10 cellular contexts compared by ENCODE assay signal in genomic region chr16:600781-601180, GRCh38. TPM values are rescaled to one million over a fixed set of nuclear protein-coding genes. Genes with fewer than 3 reads are reported as not detected.
DNase-seq lines count a peak whose midpoint lies in the region; ATAC-seq and TF ChIP-seq lines count a peak whose summit lies in the region.
"Had no signal": no experiment of that assay in that cellular context is flagged by ENCODE, and none has a peak within 500 bp of the region (broad histone marks: within the 10 kb centered on the region; RNA-seq: fewer than 3 reads in every experiment).

No MANE protein-coding gene starts in this region.

- no peak overlapping the region for H3K27ac Mint-ChIP-seq in activated CD4-positive, alpha-beta memory T cell treated with anti-CD3 and anti-CD28 coated beads for 36 hours

- H3K27me3 Mint-ChIP-seq in activated CD4-positive, alpha-beta memory T cell treated with anti-CD3 and anti-CD28 coated beads for 36 hours = no peaks in the 10 kb centered on the region

- H3K4me1 Mint-ChIP-seq in activated CD4-positive, alpha-beta memory T cell treated with anti-CD3 and anti-CD28 coated beads for 36 hours (ENCODE audit: low read depth) = peaks cover 5% of the 10 kb centered on the region

- POLR2A ChIA-PET in activated CD4-positive, alpha-beta memory T cell treated with anti-CD3 and anti-CD28 coated beads for 36 hours (lab: Charles Lee) = no interaction called here

- intact Hi-C loops in activated CD4-positive, alpha-beta memory T cell treated with anti-CD3 and anti-CD28 coated beads for 36 hours (cut with micrococcal nuclease) = no loop called here

- TF ChIP-seq CTCF in AG10803 (conservative IDR thresholded peaks at IDR 0.05; ENCODE audit: low read length) (peak; percentile 25; the same call in 1 of the 2 replicates), GM12874 (IDR thresholded peaks at IDR 0.05; ENCODE audit: insufficient read depth, low read depth, low read length) (peak; percentile 32; the same call in 1 of the 2 replicates), fibroblast of pulmonary artery (IDR thresholded peaks at IDR 0.05; ENCODE audit: low read length, missing control alignments) (peak; percentile 33)

- no peak for DNase-seq in AG10803 (ENCODE audit: low read depth)
- peak; percentile 52 for DNase-seq in SK-MEL-5 (ENCODE audit: low read depth, low spot score)
- DNase-seq in fibroblast of pulmonary artery (ENCODE audit: low read depth) = peak; percentile 21
- no peak for DNase-seq in activated CD4-positive, alpha-beta memory T cell treated with anti-CD3 and anti-CD28 coated beads for 36 hours
- no peak for DNase-seq in activated naive CD4-positive, alpha-beta T cell (lab: John Stamatoyannopoulos, UW)
- DNase-seq: NCI-H526 had no signal

- in situ Hi-C loops in SK-MEL-5 (cut with HindIII; ENCODE audit: low pct_unique_long_range_greater_than_20kb, low sequenced_read_pairs) = no loop called here

- H3K4me3 ChIP-seq in AG10803 (ENCODE audit: low read length) (no peak overlapping the region), fibroblast of pulmonary artery (replicated peaks; ENCODE audit: low read depth, low read length) (no peak overlapping the region)

- H3K9me3 Mint-ChIP-seq in activated CD4-positive, alpha-beta memory T cell treated with anti-CD3 and anti-CD28 coated beads for 36 hours = no peaks in the 10 kb centered on the region

- ATAC-seq in HG02870 (IDR thresholded peaks at IDR 0.05; ENCODE audit: unreplicated experiment) (no peak), GM18520 (IDR thresholded peaks at IDR 0.05; ENCODE audit: unreplicated experiment) (no peak)
- ATAC-seq: activated CD4-positive, CD25-positive, alpha-beta regulatory T cell treated with anti-CD3 and anti-CD28 coated beads, Interleukin-2, amount 50 U/mL, for 24 hours had no signal

- peaks cover 11% of the 10 kb centered on the region for H3K36me3 Mint-ChIP-seq in activated CD4-positive, alpha-beta memory T cell treated with anti-CD3 and anti-CD28 coated beads for 36 hours

- CTCF ChIA-PET in activated CD4-positive, alpha-beta memory T cell treated with anti-CD3 and anti-CD28 coated beads for 36 hours (lab: Charles Lee) = interaction anchor here (0.6 to 1.6 kb wide), 3 partner anchors 9 to 816 kb away, joined by 4 to 8 read pairs (median 4); no protein-coding TSS in a partner anchor

- no peak overlapping the region for H3K4me3 Mint-ChIP-seq in activated CD4-positive, alpha-beta memory T cell treated with anti-CD3 and anti-CD28 coated beads for 36 hours

RNA-seq across cellular contexts. Expression of gene RAB40C, which starts 10.9 kb away (rescaled TPM):
- total RNA-seq in SK-MEL-5 (2014; rRNA removed; shearing (Covaris generic)) = 9.3 and 9.6 TPM in 2 replicates
- polyA plus RNA-seq in SK-MEL-5 (2015; cell fraction: cytosol; rRNA removed) = 14.3 and 16.5 TPM in 2 replicates
- 24.2 and 25.9 TPM in 2 replicates for polyA plus RNA-seq in SK-MEL-5 (2015; cell fraction: nucleus; rRNA removed)
- total RNA-seq in activated CD4-positive, alpha-beta memory T cell treated with anti-CD3 and anti-CD28 coated beads for 36 hours = 10 to 100 TPM; 10.1 to 10.6 TPM

RNA-seq across cellular contexts. Expression of gene WFIKKN1, which starts 30.0 kb away (rescaled TPM):
- total RNA-seq in SK-MEL-5 (2014; rRNA removed; shearing (Covaris generic)) = 0.05 TPM in 2 replicates
- 0.17 and 0.98 TPM in 2 replicates for polyA plus RNA-seq in SK-MEL-5 (2015; cell fraction: cytosol; rRNA removed)
- polyA plus RNA-seq in SK-MEL-5 (2015; cell fraction: nucleus; rRNA removed) = 0.35 and 0.38 TPM in 2 replicates
- under 1 TPM; 0.05 to 0.07 TPM for total RNA-seq in activated CD4-positive, alpha-beta memory T cell treated with anti-CD3 and anti-CD28 coated beads for 36 hours

RNA-seq across cellular contexts. Expression of gene PIGQ, which starts 31.0 kb away (rescaled TPM):
- total RNA-seq in SK-MEL-5 (2014; rRNA removed; shearing (Covaris generic)) = 24.5 and 24.7 TPM in 2 replicates
- polyA plus RNA-seq in SK-MEL-5 (2015; cell fraction: cytosol; rRNA removed) = 46.5 and 49.6 TPM in 2 replicates
- 118 and 121 TPM in 2 replicates for polyA plus RNA-seq in SK-MEL-5 (2015; cell fraction: nucleus; rRNA removed)
- total RNA-seq in activated CD4-positive, alpha-beta memory T cell treated with anti-CD3 and anti-CD28 coated beads for 36 hours = 10 to 100 TPM; 24.2 to 26.2 TPM

RNA-seq across cellular contexts. Expression of gene NHLRC4, which starts 34.0 kb away (rescaled TPM):
- total RNA-seq in SK-MEL-5 (2014; rRNA removed; shearing (Covaris generic)) = 0.56 and 1.1 TPM in 2 replicates
- 0.77 and 1.5 TPM in 2 replicates for polyA plus RNA-seq in SK-MEL-5 (2015; cell fraction: cytosol; rRNA removed)
- polyA plus RNA-seq in SK-MEL-5 (2015; cell fraction: nucleus; rRNA removed) = 0.81 and 1.9 TPM in 2 replicates
- under 1 TPM; 0.31 to 0.45 TPM for total RNA-seq in activated CD4-positive, alpha-beta memory T cell treated with anti-CD3 and anti-CD28 coated beads for 36 hours

RNA-seq across cellular contexts. Expression of gene METTL26, which starts 35.3 kb away (rescaled TPM):
- 54.3 and 57.4 TPM in 2 replicates for total RNA-seq in SK-MEL-5 (2014; rRNA removed; shearing (Covaris generic))
- 131 and 137 TPM in 2 replicates for polyA plus RNA-seq in SK-MEL-5 (2015; cell fraction: cytosol; rRNA removed)
- polyA plus RNA-seq in SK-MEL-5 (2015; cell fraction: nucleus; rRNA removed) = 129 and 139 TPM in 2 replicates
- total RNA-seq in activated CD4-positive, alpha-beta memory T cell treated with anti-CD3 and anti-CD28 coated beads for 36 hours = 100 to 1,000 TPM; 113 to 117 TPM

Comparison
In these comparisons a context has a peak if more than half of its experiments do, and no peak if none do; other contexts are left out.
1. DNase-seq: peak in SK-MEL-5 (single experiment) and fibroblast of pulmonary artery (single experiment); none in AG10803 (single experiment), activated CD4-positive, alpha-beta memory T cell treated with anti-CD3 and anti-CD28 coated beads for 36 hours (single experiment) and activated naive CD4-positive, alpha-beta T cell (0 of 4).
2. Peak in every context shown above with its lines, with median percentiles within 50 percentile points of each other: CTCF ChIP-seq.